Comparison of ENCODE assay signal across 23 cellular contexts in the genomic region with DNA sequence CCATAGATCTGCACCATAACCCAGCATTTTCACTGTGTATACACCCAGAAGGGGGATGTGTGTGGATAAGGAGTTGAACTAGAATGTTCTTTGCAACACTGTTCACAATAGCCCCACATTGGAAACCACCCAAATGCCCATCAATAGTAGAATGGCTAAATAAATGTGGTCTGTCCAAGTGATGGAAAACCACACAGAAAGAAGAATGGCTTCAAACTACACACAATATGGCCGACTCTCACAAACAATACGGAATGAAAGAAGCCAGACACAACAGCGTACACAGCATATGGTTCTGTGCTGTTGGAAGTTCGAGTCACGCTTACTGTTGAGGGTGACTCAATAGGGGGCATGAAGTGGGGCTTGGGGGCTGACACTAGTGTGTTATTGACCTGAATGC.
"Had no signal": no experiment of that assay in that cellular context is flagged by ENCODE, and none has a peak within 500 bp of the region (broad histone marks: within the 10 kb centered on the region; RNA-seq: fewer than 3 reads in every experiment).

No MANE protein-coding gene starts in this region.

- H3K9me3 Mint-ChIP-seq: activated CD4-positive, alpha-beta T cell treated with anti-CD3 and anti-CD28 coated beads, Interleukin-2, amount 10 ng/mL, durations not matched to agents 7 days and 5 days; activated CD8-positive, alpha-beta T cell treated with anti-CD3 and anti-CD28 coated beads for 36 hours; activated naive CD8-positive, alpha-beta T cell treated with anti-CD3 and anti-CD28 coated beads, Interleukin-2, amount 50 U/mL, for 24 hours; activated T-helper 1 cell treated with anti-CD3 and anti-CD28 coated beads, Interleukin-12 subunit alpha, Interleukin-12 subunit beta, Interleukin-2, Interleukin-4 antibody, amounts not matched to agents 30 ng/mL and 10 ng/mL and 1 ng/mL, durations not matched to agents 14 hours and 24 hours and 36 hours; natural killer cell; stimulated activated naive CD8-positive, alpha-beta T cell treated with anti-CD3 and anti-CD28 coated beads, Interleukin-15, Interleukin-2, amounts not matched to agents 100 ng/mL and 50 ng/mL, for 24 hours; T-cell; T-helper 2 cell treated with Interferon-gamma antibody and Interleukin-4, amounts not matched to agents 5 μg/mL and 100 μg/mL, for 36 hours had no signal

- H3K27me3 ChIP-seq: dorsolateral prefrontal cortex, heart right ventricle, thyroid gland had no signal

- DNase-seq: activated CD4-positive, alpha-beta T cell treated with anti-CD3 and anti-CD28 coated beads, Interleukin-2, amount 10 ng/mL, durations not matched to agents 7 days and 5 days; activated CD4-positive, CD25-positive, alpha-beta regulatory T cell treated with anti-CD3 and anti-CD28 coated beads, Interleukin-2, amount 50 U/mL, for 72 hours; activated CD8-positive, alpha-beta T cell treated with anti-CD3 and anti-CD28 coated beads for 36 hours; activated gamma-delta T cell; activated naive CD4-positive, alpha-beta T cell treated with anti-CD3 and anti-CD28 coated beads, Interleukin-2, amount 50 U/mL, for 16 hours; activated naive CD8-positive, alpha-beta T cell treated with anti-CD3 and anti-CD28 coated beads, Interleukin-2, amount 50 U/mL, for 24 hours; central memory CD4-positive, alpha-beta T cell; dorsolateral prefrontal cortex; heart right ventricle; kidney; midbrain; natural killer cell; occipital lobe; stimulated activated CD4-positive, alpha-beta T cell treated with anti-CD3 and anti-CD28 coated beads, Interleukin-4, amount 100 ng/mL, for 24 hours; T-cell; thyroid gland; WERI-Rb-1 had no signal

- H3K4me1 ChIP-seq: thyroid gland had no signal

- H3K27me3 Mint-ChIP-seq: activated CD8-positive, alpha-beta T cell treated with anti-CD3 and anti-CD28 coated beads for 36 hours; activated naive CD8-positive, alpha-beta T cell treated with anti-CD3 and anti-CD28 coated beads, Interleukin-2, amount 50 U/mL, for 24 hours; stimulated activated naive CD8-positive, alpha-beta T cell treated with anti-CD3 and anti-CD28 coated beads, Interleukin-15, Interleukin-2, amounts not matched to agents 100 ng/mL and 50 ng/mL, for 24 hours; T-cell had no signal

- H3K4me1 Mint-ChIP-seq: natural killer cell had no signal

- H3K27ac Mint-ChIP-seq: activated CD4-positive, alpha-beta T cell treated with anti-CD3 and anti-CD28 coated beads, Interleukin-2, amount 10 ng/mL, durations not matched to agents 7 days and 5 days; activated CD8-positive, alpha-beta T cell treated with anti-CD3 and anti-CD28 coated beads for 36 hours; activated naive CD8-positive, alpha-beta T cell treated with anti-CD3 and anti-CD28 coated beads, Interleukin-2, amount 50 U/mL, for 24 hours; activated T-helper 1 cell treated with anti-CD3 and anti-CD28 coated beads, Interleukin-12 subunit alpha, Interleukin-12 subunit beta, Interleukin-2, Interleukin-4 antibody, amounts not matched to agents 30 ng/mL and 10 ng/mL and 1 ng/mL, durations not matched to agents 14 hours and 24 hours and 36 hours; natural killer cell; stimulated activated naive CD8-positive, alpha-beta T cell treated with anti-CD3 and anti-CD28 coated beads, Interleukin-15, Interleukin-2, amounts not matched to agents 100 ng/mL and 50 ng/mL, for 24 hours; T-cell; T-helper 2 cell treated with Interferon-gamma antibody and Interleukin-4, amounts not matched to agents 5 μg/mL and 100 μg/mL, for 36 hours had no signal

- H3K36me3 Mint-ChIP-seq: natural killer cell had no signal

- H3K36me3 ChIP-seq: heart right ventricle, prostate gland, thyroid gland, WERI-Rb-1 had no signal

- H3K4me3 ChIP-seq: heart right ventricle, lung, prostate gland, thyroid gland had no signal

- H3K9me3 ChIP-seq: heart right ventricle, prostate gland, thyroid gland had no signal

- H3K4me3 Mint-ChIP-seq: activated CD4-positive, alpha-beta T cell treated with anti-CD3 and anti-CD28 coated beads, Interleukin-2, amount 10 ng/mL, durations not matched to agents 7 days and 5 days; activated CD8-positive, alpha-beta T cell treated with anti-CD3 and anti-CD28 coated beads for 36 hours; activated naive CD8-positive, alpha-beta T cell treated with anti-CD3 and anti-CD28 coated beads, Interleukin-2, amount 50 U/mL, for 24 hours; activated T-helper 1 cell treated with anti-CD3 and anti-CD28 coated beads, Interleukin-12 subunit alpha, Interleukin-12 subunit beta, Interleukin-2, Interleukin-4 antibody, amounts not matched to agents 30 ng/mL and 10 ng/mL and 1 ng/mL, durations not matched to agents 14 hours and 24 hours and 36 hours; natural killer cell; stimulated activated naive CD8-positive, alpha-beta T cell treated with anti-CD3 and anti-CD28 coated beads, Interleukin-15, Interleukin-2, amounts not matched to agents 100 ng/mL and 50 ng/mL, for 24 hours; T-cell; T-helper 2 cell treated with Interferon-gamma antibody and Interleukin-4, amounts not matched to agents 5 μg/mL and 100 μg/mL, for 36 hours had no signal

- H3K27ac ChIP-seq: epithelial cell of prostate, heart right ventricle, prostate gland, thyroid gland, WERI-Rb-1 had no signal
